Comparison of ENCODE assay signal across 25 cellular contexts in the genomic region with DNA sequence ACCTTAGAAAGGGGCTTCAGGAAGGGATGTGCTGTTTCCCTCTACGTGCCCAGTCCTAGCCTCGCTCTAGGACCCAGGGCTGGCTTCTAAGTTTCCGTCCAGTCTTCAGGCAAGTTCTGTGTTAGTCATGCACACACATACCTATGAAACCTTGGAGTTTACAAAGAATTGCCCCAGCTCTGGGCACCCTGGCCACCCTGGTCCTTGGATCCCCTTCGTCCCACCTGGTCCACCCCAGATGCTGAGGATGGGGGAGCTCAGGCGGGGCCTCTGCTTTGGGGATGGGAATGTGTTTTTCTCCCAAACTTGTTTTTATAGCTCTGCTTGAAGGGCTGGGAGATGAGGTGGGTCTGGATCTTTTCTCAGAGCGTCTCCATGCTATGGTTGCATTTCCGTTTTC. TPM values are rescaled to one million over a fixed set of nuclear protein-coding genes. Genes with fewer than 3 reads are reported as not detected.
DNase-seq lines count a peak whose midpoint lies in the region; ATAC-seq and TF ChIP-seq lines count a peak whose summit lies in the region.
"Had no signal": no experiment of that assay in that cellular context is flagged by ENCODE, and none has a peak within 500 bp of the region (broad histone marks: within the 10 kb centered on the region; RNA-seq: fewer than 3 reads in every experiment).

No MANE protein-coding gene starts in this region.

- peak overlapping the region; percentile 86 to 88 for H3K27ac ChIP-seq in right atrium auricular region
- H3K27ac ChIP-seq in iPS-20b (ENCODE audit: low read length): peak overlapping the region; percentile 68
- H3K27ac ChIP-seq in sigmoid colon: peak overlapping the region; percentile 90 to 99 (median 96)
- H3K27ac ChIP-seq in endodermal cell (ENCODE audit: low read depth, low read length): no peak overlapping the region

- H3K27ac Mint-ChIP-seq in endodermal cell: no peak overlapping the region
- H3K27ac Mint-ChIP-seq: activated CD4-positive, alpha-beta T cell treated with anti-CD3 and anti-CD28 coated beads, Interleukin-2, amount 10 ng/mL, durations not matched to agents 7 days and 5 days; activated CD8-positive, alpha-beta memory T cell treated with anti-CD3 and anti-CD28 coated beads, Interleukin-2, amount 10 ng/mL, durations not matched to agents 7 days and 5 days; activated naive CD4-positive, alpha-beta T cell treated with anti-CD3 and anti-CD28 coated beads, Interleukin-2, amount 50 U/mL, for 24 hours had no signal

- no peak for TF ChIP-seq CTCF in right atrium auricular region (IDR thresholded peaks at IDR 0.05)
- TF ChIP-seq CTCF in sigmoid colon (IDR thresholded peaks at IDR 0.05): no peak
- no peak for TF ChIP-seq CTCF in endodermal cell (conservative IDR thresholded peaks at IDR 0.05)

- H3K36me3 Mint-ChIP-seq in endodermal cell (ENCODE audit: low read depth): peaks cover 23% of the 10 kb centered on the region
- H3K36me3 Mint-ChIP-seq: activated CD8-positive, alpha-beta memory T cell treated with anti-CD3 and anti-CD28 coated beads, Interleukin-2, amount 10 ng/mL, durations not matched to agents 7 days and 5 days had no signal

- H3K9ac ChIP-seq in iPS-20b (ENCODE audit: low read depth, low read length) (no peak overlapping the region), endodermal cell (ENCODE audit: extremely low read depth, low read length, poor library complexity, severe bottlenecking) (no peak overlapping the region)

- 82 to 91% methylated on average over 7 of the region's 7 CpGs for WGBS in sigmoid colon, 2 donors
- WGBS in endodermal cell (ENCODE audit: insufficient coverage in 1 of 2, insufficient read length in 1 of 2), 2 experiments: 91 to 98% methylated on average over 5 to 7 of the region's 7 CpGs

- ATAC-seq in Right ventricle myocardium inferior (no peak), HG03457 (IDR thresholded peaks at IDR 0.05; ENCODE audit: unreplicated experiment) (no peak)
- ATAC-seq: activated CD8-positive, alpha-beta memory T cell treated with anti-CD3 and anti-CD28 coated beads, Interleukin-2, amount 10 ng/mL, durations not matched to agents 7 days and 5 days; PC-3; right lobe of liver had no signal

- H3K27me3 Mint-ChIP-seq in endodermal cell (ENCODE audit: insufficient read depth): no peaks in the 10 kb centered on the region
- H3K27me3 Mint-ChIP-seq: activated CD4-positive, alpha-beta T cell treated with anti-CD3 and anti-CD28 coated beads, Interleukin-2, amount 10 ng/mL, durations not matched to agents 7 days and 5 days; activated CD8-positive, alpha-beta memory T cell treated with anti-CD3 and anti-CD28 coated beads, Interleukin-2, amount 10 ng/mL, durations not matched to agents 7 days and 5 days; activated naive CD4-positive, alpha-beta T cell treated with anti-CD3 and anti-CD28 coated beads, Interleukin-2, amount 50 U/mL, for 24 hours had no signal

- H3K27me3 ChIP-seq in right atrium auricular region (no peaks in the 10 kb centered on the region), iPS-20b (ENCODE audit: insufficient read depth, low read length) (no peaks in the 10 kb centered on the region), sigmoid colon (no peaks in the 10 kb centered on the region), endodermal cell (ENCODE audit: control insufficient read depth, insufficient read depth, low read length, poor library complexity, severe bottlenecking) (no peaks in the 10 kb centered on the region)
- H3K27me3 ChIP-seq: ovary, right lobe of liver had no signal

- peaks cover 33% of the 10 kb centered on the region for H3K4me1 Mint-ChIP-seq in endodermal cell
- H3K4me1 Mint-ChIP-seq: activated CD8-positive, alpha-beta memory T cell treated with anti-CD3 and anti-CD28 coated beads, Interleukin-2, amount 10 ng/mL, durations not matched to agents 7 days and 5 days had no signal

- H3K36me3 ChIP-seq in right atrium auricular region (peaks cover 55% of the 10 kb centered on the region), iPS-20b (ENCODE audit: insufficient read depth, low read depth, low read length) (peaks cover 17% of the 10 kb centered on the region), sigmoid colon (peaks cover 22 to 51% (median 31%) of the 10 kb centered on the region in 4 donors), endodermal cell (ENCODE audit: control insufficient read depth, insufficient read depth, low read length) (peaks cover 8% of the 10 kb centered on the region)
- H3K36me3 ChIP-seq: ovary had no signal

- H3K9me3 Mint-ChIP-seq in endodermal cell: no peaks in the 10 kb centered on the region
- H3K9me3 Mint-ChIP-seq: activated CD4-positive, alpha-beta T cell treated with anti-CD3 and anti-CD28 coated beads, Interleukin-2, amount 10 ng/mL, durations not matched to agents 7 days and 5 days; activated naive CD4-positive, alpha-beta T cell treated with anti-CD3 and anti-CD28 coated beads, Interleukin-2, amount 50 U/mL, for 24 hours had no signal

- no peaks in the 10 kb centered on the region for H3K9me3 ChIP-seq in right atrium auricular region
- no peaks in the 10 kb centered on the region for H3K9me3 ChIP-seq in iPS-20b (ENCODE audit: insufficient read depth, low read depth, low read length)
- H3K9me3 ChIP-seq in sigmoid colon: no peaks in the 10 kb centered on the region
- H3K9me3 ChIP-seq in endodermal cell (ENCODE audit: control insufficient read depth, low read length): no peaks in the 10 kb centered on the region
- H3K9me3 ChIP-seq: ovary, right lobe of liver had no signal

- intact Hi-C loops in Right ventricle myocardium inferior (cut with DNase I): no loop called here
- intact Hi-C loops in sigmoid colon (cut with DNase I): loop anchor here (2.0 to 5.0 kb wide), 2 partner anchors 16 to 50 kb away; no protein-coding TSS in a partner anchor

- DNase-seq in right atrium auricular region (ENCODE audit: low spot score): no peak
- DNase-seq in Right ventricle myocardium inferior (ENCODE audit: missing footprints): no peak
- DNase-seq in sigmoid colon: no peak
- DNase-seq in SIG-M5 treated with dmso at 0.1 percent for 504 hours (lab: John Stamatoyannopoulos, UW; ENCODE audit: unreplicated experiment): no peak
- no peak for DNase-seq in endodermal cell
- DNase-seq in H4 (ENCODE audit: low spot score): no peak
- DNase-seq: activated CD4-positive, alpha-beta T cell treated with anti-CD3 and anti-CD28 coated beads, Interleukin-2, amount 10 ng/mL, durations not matched to agents 7 days and 5 days; activated CD8-positive, alpha-beta memory T cell treated with anti-CD3 and anti-CD28 coated beads, Interleukin-2, amount 10 ng/mL, durations not matched to agents 7 days and 5 days; anterior cingulate cortex; Calu3; erythroblast; foreskin melanocyte; hippocampal formation; NCI-H1092; NCI-H2029; NCI-H345; NCI-H82; PC-3; SIG-M5; substantia nigra had no signal

- H3K4me1 ChIP-seq in right atrium auricular region (peaks cover 0 to 44% of the 10 kb centered on the region in 2 donors), iPS-20b (ENCODE audit: insufficient read depth, low read length) (peaks cover 25% of the 10 kb centered on the region), sigmoid colon (peaks cover 0 to 21% (median 19%) of the 10 kb centered on the region in 4 donors), endodermal cell (ENCODE audit: control insufficient read depth, insufficient read depth, low read length) (peaks cover 13% of the 10 kb centered on the region)
- H3K4me1 ChIP-seq: right lobe of liver had no signal

- H3K4me3 ChIP-seq in right atrium auricular region (no peak overlapping the region), iPS-20b (ENCODE audit: low read length) (no peak overlapping the region), sigmoid colon (no peak overlapping the region), endodermal cell (ENCODE audit: low read length) (no peak overlapping the region)
- H3K4me3 ChIP-seq: ovary, right lobe of liver had no signal

- no peak for TF ChIP-seq POLR2A in sigmoid colon (IDR thresholded peaks at IDR 0.05)

- no peak overlapping the region for H3K4me3 Mint-ChIP-seq in endodermal cell
- H3K4me3 Mint-ChIP-seq: activated CD4-positive, alpha-beta T cell treated with anti-CD3 and anti-CD28 coated beads, Interleukin-2, amount 10 ng/mL, durations not matched to agents 7 days and 5 days; activated CD8-positive, alpha-beta memory T cell treated with anti-CD3 and anti-CD28 coated beads, Interleukin-2, amount 10 ng/mL, durations not matched to agents 7 days and 5 days; activated naive CD4-positive, alpha-beta T cell treated with anti-CD3 and anti-CD28 coated beads, Interleukin-2, amount 50 U/mL, for 24 hours had no signal

- no peak for TF ChIP-seq EP300 in sigmoid colon (IDR thresholded peaks at IDR 0.05)

RNA-seq across cellular contexts. Expression of gene TAGLN, which starts 2.2 kb away (rescaled TPM):
- total RNA-seq in right atrium auricular region (1,000 to 10,000 TPM in 1 of 2 donors, 100 to 1,000 TPM in 1; 442 to 1,859 TPM), Right ventricle myocardium inferior (122 TPM), sigmoid colon (over 10,000 TPM in 3 of 4 donors, 1,000 to 10,000 TPM in 1; 6,854 to 14,048 (median 12,596) TPM), endodermal cell (100 to 1,000 TPM; 228 to 412 TPM)
- 1,000 to 10,000 TPM in 1 of 3 donors, 100 to 1,000 TPM in 2; 112 to 1,100 (median 337) TPM for polyA plus RNA-seq in sigmoid colon
- polyA plus RNA-seq in endodermal cell (2013, experiment 1 of 2): 375 TPM
- 542 TPM for polyA plus RNA-seq in endodermal cell (2013, experiment 2 of 2)
- total RNA-seq in H4 (2014; rRNA removed; shearing (Covaris generic)): 20.8 and 36.0 TPM in 2 replicates

RNA-seq across cellular contexts. Expression of gene SIDT2, which starts 18.5 kb away (rescaled TPM):
- total RNA-seq in right atrium auricular region: 10 to 100 TPM; 19.1 to 33.0 TPM
- 26.1 TPM for total RNA-seq in Right ventricle myocardium inferior
- 10 to 100 TPM; 20.7 to 50.7 (median 28.5) TPM for total RNA-seq in sigmoid colon
- 10 to 100 TPM in 2 of 3 donors, 1 to 10 TPM in 1; 7.6 to 33.1 (median 12.0) TPM for polyA plus RNA-seq in sigmoid colon
- 10 to 100 TPM; 39.3 to 43.0 TPM for total RNA-seq in endodermal cell
- polyA plus RNA-seq in endodermal cell (2013, experiment 1 of 2): 23.7 TPM
- polyA plus RNA-seq in endodermal cell (2013, experiment 2 of 2): 21.9 TPM
- total RNA-seq in H4 (2014; rRNA removed; shearing (Covaris generic)): 10.8 and 13.5 TPM in 2 replicates

RNA-seq across cellular contexts. Expression of gene PCSK7, which starts 34.9 kb away (rescaled TPM):
- 10 to 100 TPM; 25.3 to 32.8 TPM for total RNA-seq in right atrium auricular region
- 26.7 TPM for total RNA-seq in Right ventricle myocardium inferior
- total RNA-seq in sigmoid colon: 10 to 100 TPM; 22.1 to 55.1 (median 31.1) TPM
- 100 to 1,000 TPM in 1 of 3 donors, 10 to 100 TPM in 2; 18.0 to 116 (median 21.7) TPM for polyA plus RNA-seq in sigmoid colon
- 10 to 100 TPM; 56.5 to 58.6 TPM for total RNA-seq in endodermal cell
- 27.4 TPM for polyA plus RNA-seq in endodermal cell (2013, experiment 1 of 2)
- polyA plus RNA-seq in endodermal cell (2013, experiment 2 of 2): 21.1 TPM
- 14.1 and 18.1 TPM in 2 replicates for total RNA-seq in H4 (2014; rRNA removed; shearing (Covaris generic))

RNA-seq across cellular contexts. Expression of gene RNF214, which starts 35.5 kb away (rescaled TPM):
- total RNA-seq in right atrium auricular region (10 to 100 TPM; 11.0 to 11.5 TPM), Right ventricle myocardium inferior (17.3 TPM), sigmoid colon (10 to 100 TPM; 11.1 to 23.8 (median 12.8) TPM), endodermal cell (10 to 100 TPM; 46.4 to 51.1 TPM)
- 10 to 100 TPM in 2 of 3 donors, 1 to 10 TPM in 1; 6.2 to 12.0 (median 10.2) TPM for polyA plus RNA-seq in sigmoid colon
- 35.7 TPM for polyA plus RNA-seq in endodermal cell (2013, experiment 1 of 2)
- polyA plus RNA-seq in endodermal cell (2013, experiment 2 of 2): 37.2 TPM
- 5.3 and 6.7 TPM in 2 replicates for total RNA-seq in H4 (2014; rRNA removed; shearing (Covaris generic))

RNA-seq across cellular contexts. Expression of gene PAFAH1B2, which starts 52.9 kb away (rescaled TPM):
- total RNA-seq in right atrium auricular region (10 to 100 TPM; 41.1 to 65.8 TPM), Right ventricle myocardium inferior (52.3 TPM), sigmoid colon (10 to 100 TPM; 42.1 to 76.4 (median 58.0) TPM), endodermal cell (100 to 1,000 TPM; 114 to 115 TPM)
- polyA plus RNA-seq in sigmoid colon: 10 to 100 TPM; 26.0 to 33.1 (median 28.8) TPM
- polyA plus RNA-seq in endodermal cell (2013, experiment 1 of 2): 70.0 TPM
- 63.5 TPM for polyA plus RNA-seq in endodermal cell (2013, experiment 2 of 2)
- total RNA-seq in H4 (2014; rRNA removed; shearing (Covaris generic)): 103 and 108 TPM in 2 replicates
